8 cellular contexts compared by ENCODE assay signal in genomic region chr5:160508780-160509361, GRCh38.
DNase-seq lines count a peak whose midpoint lies in the region; ATAC-seq and TF ChIP-seq lines count a peak whose summit lies in the region.

No MANE protein-coding gene starts in this region.

- intact Hi-C loops in Caco-2 (cut with micrococcal nuclease; ENCODE audit: unreplicated experiment): loop anchor here (1.0 to 5.0 kb wide), 6 partner anchors 46 to 278 kb away; no protein-coding TSS in a partner anchor

- H3K36me3 ChIP-seq in Caco-2 (ENCODE audit: control insufficient read depth, insufficient read depth, low read length) (no peaks in the 10 kb centered on the region), mesenchymal stem cell (ENCODE audit: control insufficient read depth in 1 of 2, insufficient read depth in 2 of 2, low read depth in 1 of 2, low read length in 2 of 2) (no peaks in the 10 kb centered on the region)

- no peaks in the 10 kb centered on the region for H3K79me1 ChIP-seq in mesenchymal stem cell (replicated peaks; ENCODE audit: low read length, poor library complexity, severe bottlenecking)

- H3K4me3 Mint-ChIP-seq in Caco-2 (ENCODE audit: unreplicated experiment): no peak overlapping the region
- no peak overlapping the region for H3K4me3 Mint-ChIP-seq in activated CD4-positive, alpha-beta memory T cell treated with anti-CD3 and anti-CD28 coated beads, Interleukin-2, amount 10 ng/mL, durations not matched to agents 7 days and 5 days
- H3K4me3 Mint-ChIP-seq in stimulated activated memory B cell treated with anti-CD40 and anti-IgM and Interleukin-4, amounts not matched to agents 10 μg/mL and 1 μg/mL and 100 μg/mL, for 72 hours: no peak overlapping the region

- WGBS in mesenchymal stem cell: 14% methylated on average over 7 of the region's 9 CpGs

- no peaks in the 10 kb centered on the region for H3K9me3 ChIP-seq in Caco-2
- H3K9me3 ChIP-seq in mesenchymal stem cell (ENCODE audit: control insufficient read depth, low read length): no peaks in the 10 kb centered on the region

- no peak overlapping the region for H2BK12ac ChIP-seq in mesenchymal stem cell (ENCODE audit: low read length in 2 of 2)

- H3K18ac ChIP-seq in mesenchymal stem cell (ENCODE audit: low read depth in 1 of 2, low read length in 2 of 2): no peak overlapping the region

- no peaks in the 10 kb centered on the region for H3K36me3 Mint-ChIP-seq in Caco-2 (ENCODE audit: insufficient read depth, unreplicated experiment)
- peaks cover 6% of the 10 kb centered on the region for H3K36me3 Mint-ChIP-seq in activated CD4-positive, alpha-beta memory T cell treated with anti-CD3 and anti-CD28 coated beads, Interleukin-2, amount 10 ng/mL, durations not matched to agents 7 days and 5 days (ENCODE audit: low read depth)
- no peaks in the 10 kb centered on the region for H3K36me3 Mint-ChIP-seq in stimulated activated memory B cell treated with anti-CD40 and anti-IgM and Interleukin-4, amounts not matched to agents 10 μg/mL and 1 μg/mL and 100 μg/mL, for 72 hours

- POLR2A ChIA-PET in Caco-2 (lab: Charles Lee): no interaction called here
- POLR2A ChIA-PET in activated CD4-positive, alpha-beta memory T cell treated with anti-CD3 and anti-CD28 coated beads, Interleukin-2, amount 10 ng/mL, durations not matched to agents 7 days and 5 days (lab: Charles Lee): interaction anchor here (1.2 to 3.9 kb wide), 2 partner anchors 39 to 69 kb away, joined by 3 to 40 read pairs; no protein-coding TSS in a partner anchor

- H2AK5ac ChIP-seq in mesenchymal stem cell (ENCODE audit: low read length, severe bottlenecking): no peak overlapping the region

- H2BK120ac ChIP-seq in mesenchymal stem cell (ENCODE audit: low read depth, low read length): no peak overlapping the region

- no peak overlapping the region for H2AFZ ChIP-seq in mesenchymal stem cell (ENCODE audit: low read depth, low read length)

- no peak overlapping the region for H3K4me3 ChIP-seq in Caco-2 (ENCODE audit: low read depth, low read length)
- H3K4me3 ChIP-seq in mesenchymal stem cell (ENCODE audit: insufficient read depth in 1 of 2, low read depth in 1 of 2, low read length in 2 of 2): no peak overlapping the region

- CTCF ChIA-PET in Caco-2 (lab: Charles Lee): interaction anchor here (0.8 kb wide), 1 partner anchor 92 kb away, joined by 4 read pairs; no protein-coding TSS in a partner anchor
- CTCF ChIA-PET in activated CD4-positive, alpha-beta memory T cell treated with anti-CD3 and anti-CD28 coated beads, Interleukin-2, amount 10 ng/mL, durations not matched to agents 7 days and 5 days (lab: Charles Lee): interaction anchor here (0.7 to 6.3 kb wide), 10 partner anchors 10 to 279 kb away, joined by 3 to 157 read pairs (median 5); partner anchors contain the start of gene PTTG1

- peak; percentile 83 for ATAC-seq in GM19452 (IDR thresholded peaks at IDR 0.05; ENCODE audit: unreplicated experiment)
- peak; percentile 74 for ATAC-seq in HG03469 (IDR thresholded peaks at IDR 0.05; ENCODE audit: unreplicated experiment)
- ATAC-seq in stimulated activated memory B cell treated with anti-CD40 and anti-IgM and Interleukin-4, amounts not matched to agents 10 μg/mL and 1 μg/mL and 100 μg/mL, for 72 hours: peak; percentile 84

- no peak overlapping the region for H4K91ac ChIP-seq in mesenchymal stem cell (ENCODE audit: low read length)

- H3K14ac ChIP-seq in mesenchymal stem cell (ENCODE audit: low read length in 2 of 2): no peak overlapping the region

- no peaks in the 10 kb centered on the region for H3K27me3 ChIP-seq in Caco-2 (replicated peaks; ENCODE audit: control insufficient read depth, insufficient read depth, low read length)
- H3K27me3 ChIP-seq in mesenchymal stem cell (ENCODE audit: control insufficient read depth in 1 of 2, insufficient read depth in 1 of 2, low read length in 2 of 2): peaks cover 0 to 23% of the 10 kb centered on the region in 2 experiments

- H3K27ac Mint-ChIP-seq in Caco-2 (ENCODE audit: unreplicated experiment): no peak overlapping the region
- H3K27ac Mint-ChIP-seq in activated CD4-positive, alpha-beta memory T cell treated with anti-CD3 and anti-CD28 coated beads, Interleukin-2, amount 10 ng/mL, durations not matched to agents 7 days and 5 days: peak overlapping the region; percentile 24
- peak overlapping the region; percentile 9 for H3K27ac Mint-ChIP-seq in stimulated activated memory B cell treated with anti-CD40 and anti-IgM and Interleukin-4, amounts not matched to agents 10 μg/mL and 1 μg/mL and 100 μg/mL, for 72 hours

- no peak overlapping the region for H4K8ac ChIP-seq in mesenchymal stem cell (ENCODE audit: low read length)

- peak; percentile 75 to 82 for DNase-seq in Caco-2
- peak; percentile 49 for DNase-seq in NCI-H774 (lab: John Stamatoyannopoulos, UW)
- DNase-seq in activated CD4-positive, alpha-beta memory T cell treated with anti-CD3 and anti-CD28 coated beads, Interleukin-2, amount 10 ng/mL, durations not matched to agents 7 days and 5 days: peak; percentile 75
- peak; percentile 6 for DNase-seq in effector CD8-positive, alpha-beta T cell (lab: John Stamatoyannopoulos, UW)
- peak; percentile 77 for DNase-seq in mesenchymal stem cell

- no peak overlapping the region for H3K27ac ChIP-seq in mesenchymal stem cell (ENCODE audit: low read length, poor library complexity, severe bottlenecking)

- H3K4me1 ChIP-seq in Caco-2 (no peaks in the 10 kb centered on the region), mesenchymal stem cell (ENCODE audit: control insufficient read depth, insufficient read depth, low read depth, low read length) (no peaks in the 10 kb centered on the region)

- H3K27me3 Mint-ChIP-seq in Caco-2 (ENCODE audit: insufficient read depth, unreplicated experiment): peaks cover 3% of the 10 kb centered on the region
- peaks cover 9% of the 10 kb centered on the region for H3K27me3 Mint-ChIP-seq in activated CD4-positive, alpha-beta memory T cell treated with anti-CD3 and anti-CD28 coated beads, Interleukin-2, amount 10 ng/mL, durations not matched to agents 7 days and 5 days
- peaks cover 8% of the 10 kb centered on the region for H3K27me3 Mint-ChIP-seq in stimulated activated memory B cell treated with anti-CD40 and anti-IgM and Interleukin-4, amounts not matched to agents 10 μg/mL and 1 μg/mL and 100 μg/mL, for 72 hours

- peak overlapping the region; percentile 24 for H3K9ac ChIP-seq in mesenchymal stem cell (ENCODE audit: low read length)

- H3K9me3 Mint-ChIP-seq in Caco-2 (ENCODE audit: unreplicated experiment): no peaks in the 10 kb centered on the region
- no peaks in the 10 kb centered on the region for H3K9me3 Mint-ChIP-seq in activated CD4-positive, alpha-beta memory T cell treated with anti-CD3 and anti-CD28 coated beads, Interleukin-2, amount 10 ng/mL, durations not matched to agents 7 days and 5 days
- H3K9me3 Mint-ChIP-seq in stimulated activated memory B cell treated with anti-CD40 and anti-IgM and Interleukin-4, amounts not matched to agents 10 μg/mL and 1 μg/mL and 100 μg/mL, for 72 hours: no peaks in the 10 kb centered on the region

- no peak overlapping the region for H3K4ac ChIP-seq in mesenchymal stem cell (ENCODE audit: low read depth in 1 of 2, low read length in 2 of 2)

- no peak overlapping the region for H3K23ac ChIP-seq in mesenchymal stem cell (ENCODE audit: low read length in 2 of 2)

- no peaks in the 10 kb centered on the region for H3K4me1 Mint-ChIP-seq in Caco-2 (ENCODE audit: low read depth, unreplicated experiment)
- H3K4me1 Mint-ChIP-seq in activated CD4-positive, alpha-beta memory T cell treated with anti-CD3 and anti-CD28 coated beads, Interleukin-2, amount 10 ng/mL, durations not matched to agents 7 days and 5 days: peaks cover 51% of the 10 kb centered on the region
- peaks cover 45% of the 10 kb centered on the region for H3K4me1 Mint-ChIP-seq in stimulated activated memory B cell treated with anti-CD40 and anti-IgM and Interleukin-4, amounts not matched to agents 10 μg/mL and 1 μg/mL and 100 μg/mL, for 72 hours

- BruUV-seq in Caco-2 (replicated peaks; lab: Mats Ljungman, UMichigan): no TSS peak

- no peak overlapping the region for H2BK15ac ChIP-seq in mesenchymal stem cell (ENCODE audit: low read depth, poor library complexity, severe bottlenecking)

- peak; percentile 78 to 90 for TF ChIP-seq CTCF in Caco-2 (IDR thresholded peaks at IDR 0.05; ENCODE audit: insufficient read depth in 1 of 2, low read depth in 1 of 2, low read length in 1 of 2, severe bottlenecking in 1 of 2, unreplicated experiment in 1 of 2)

- no peak overlapping the region for H2BK5ac ChIP-seq in mesenchymal stem cell (ENCODE audit: low read depth, low read length, poor library complexity, severe bottlenecking)

- H3K4me2 ChIP-seq in mesenchymal stem cell (ENCODE audit: low read length, poor library complexity, severe bottlenecking): no peak overlapping the region

Comparison
In these comparisons a context has a peak if more than half of its experiments do, and no peak if none do; other contexts are left out.
1. DNase-seq: peak in every context shown above with its lines; median percentile 78 in Caco-2; 77 in mesenchymal stem cell; 75 in activated CD4-positive, alpha-beta memory T cell treated with anti-CD3 and anti-CD28 coated beads, Interleukin-2, amount 10 ng/mL, durations not matched to agents 7 days and 5 days; 49 in NCI-H774; 6 in effector CD8-positive, alpha-beta T cell.